In genomic region chr14:35121887-35122695, GRCh38 we compare ENCODE assay signal across 1 cellular context.
TF ChIP-seq lines count a peak whose summit lies in the region.

Gene PPP2R3C (minus strand): TSS chr14:35121990. CDS start chr14:35121959, 31 bp downstream.
Gene PRORP (plus strand): TSS chr14:35122552. CDS start chr14:35123246, 694 bp downstream.

TF ChIP-seq in HCT116, 20 proteins besides CTCF, POLR2A, EP300 and RAD21 (continued from another document):
- TF ChIP-seq REST (IDR thresholded peaks at IDR 0.05; ENCODE audit: low read depth): no peak
- TF ChIP-seq ELF1 (IDR thresholded peaks at IDR 0.05; ENCODE audit: borderline replicate concordance, low read depth): peak; percentile 95
- TF ChIP-seq SP1 (IDR thresholded peaks at IDR 0.05; ENCODE audit: low read depth): peak; percentile 69
- peak; percentile 94 for TF ChIP-seq MAX (IDR thresholded peaks at IDR 0.05)
- TF ChIP-seq EZH2 (IDR thresholded peaks at IDR 0.05): no peak
- TF ChIP-seq POLR2AphosphoS5 (IDR thresholded peaks at IDR 0.05; ENCODE audit: low read depth, low read length): peak; percentile 66; the same call in 1 of the 2 replicates
- TF ChIP-seq FOSL1 (IDR thresholded peaks at IDR 0.05; ENCODE audit: low read depth): no peak
TF ChIP-seq in HCT116: peak in this region for 11.
